In the genomic region with DNA sequence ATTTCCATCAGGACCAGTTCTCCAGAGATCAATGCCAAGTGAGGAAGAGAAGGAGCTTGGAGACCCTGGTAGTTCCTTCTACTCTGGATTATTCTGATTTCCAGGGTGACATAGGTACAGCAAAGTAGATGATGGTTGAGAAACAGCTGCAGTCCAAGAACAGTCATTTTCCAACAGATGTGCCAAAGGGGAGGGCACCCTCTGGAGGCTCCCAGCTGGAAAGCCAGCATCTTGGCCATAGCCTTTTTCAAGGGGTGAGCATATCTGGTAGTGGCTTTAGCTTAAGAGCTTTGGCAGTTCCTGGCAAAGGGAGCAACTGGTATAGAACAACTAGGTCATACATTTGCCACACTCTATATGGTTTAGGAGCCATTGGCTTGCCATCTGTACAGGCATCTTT, we compare ENCODE assay signal across 21 cellular contexts.
A peak's percentile ranks its signal among the peaks of the same experiment; 100 is the strongest.
DNase-seq lines count a peak whose midpoint lies in the region; ATAC-seq and TF ChIP-seq lines count a peak whose summit lies in the region.
"Had no signal": no experiment of that assay in that cellular context is flagged by ENCODE, and none has a peak within 500 bp of the region (broad histone marks: within the 10 kb centered on the region; RNA-seq: fewer than 3 reads in every experiment).

No MANE protein-coding gene starts in this region.

- ATAC-seq in IMR-90 (ENCODE audit: low read depth) = no peak; the same call in 1 of the 2 replicates
- ATAC-seq in mucosa of descending colon = peak; percentile 47
- ATAC-seq in HG03039 (IDR thresholded peaks at IDR 0.05; ENCODE audit: unreplicated experiment) = no peak
- ATAC-seq: left cardiac atrium; stimulated activated naive B cell treated with anti-CD40 and anti-IgM and Interleukin-4, amounts not matched to agents 10 μg/mL and 1 μg/mL and 100 μg/mL, for 72 hours had no signal

- no peak for TF ChIP-seq POLR2A in IMR-90 (IDR thresholded peaks at IDR 0.05; ENCODE audit: low read depth, low read length)

- peaks cover 3% of the 10 kb centered on the region for H3K4me1 Mint-ChIP-seq in endodermal cell
- H3K4me1 Mint-ChIP-seq: B cell; stimulated activated naive B cell treated with anti-CD40 and anti-IgM and Interleukin-4, amounts not matched to agents 10 μg/mL and 1 μg/mL and 100 μg/mL, for 72 hours had no signal

- H3K9me3 ChIP-seq in IMR-90 (ENCODE audit: control insufficient read depth, insufficient read depth, low read length) (0 out of 2 replicates have a peak, but pooled peaks cover 1% of the 10 kb centered on the region), endodermal cell (ENCODE audit: control insufficient read depth, low read length) (peaks cover 9% of the 10 kb centered on the region), mucosa of descending colon (peaks cover 7% of the 10 kb centered on the region)

- CTCF ChIA-PET in IMR-90 (lab: Yijun Ruan, JAX) = interaction anchor here (0.7 to 1.0 kb wide), 3 partner anchors 10 to 678 kb away, joined by 3 read pairs; no protein-coding TSS in a partner anchor

- H2AK9ac ChIP-seq in IMR-90 (replicated peaks; ENCODE audit: low read depth, low read length, poor library complexity) = no peak overlapping the region

- no peaks in the 10 kb centered on the region for H3K27me3 Mint-ChIP-seq in endodermal cell (ENCODE audit: insufficient read depth)

- in situ Hi-C loops in IMR-90 (cut with MboI; ENCODE audit: low sequenced_read_pairs) = no loop called here

- H3K9me3 Mint-ChIP-seq in endodermal cell = peaks cover 2% of the 10 kb centered on the region

- no peak overlapping the region for H3K4ac ChIP-seq in IMR-90 (ENCODE audit: low read depth, low read length)

- peak; percentile 25 for TF ChIP-seq CTCF in AG09319 (IDR thresholded peaks at IDR 0.05; ENCODE audit: low read depth, low read length)
- peak; percentile 23; the same call in 1 of the 2 replicates for TF ChIP-seq CTCF in IMR-90 (conservative IDR thresholded peaks at IDR 0.05; ENCODE audit: low read depth, low read length)
- peak; percentile 33 for TF ChIP-seq CTCF in endodermal cell (conservative IDR thresholded peaks at IDR 0.05)
- TF ChIP-seq CTCF in mucosa of descending colon (IDR thresholded peaks at IDR 0.05) = no peak

- no peak overlapping the region for H2AFZ ChIP-seq in IMR-90 (replicated peaks; ENCODE audit: low read length, poor library complexity)
- H2AFZ ChIP-seq: neural progenitor cell had no signal

- DNase-seq in AG09319 (ENCODE audit: extremely low read depth, low read depth) = no peak
- DNase-seq in IMR-90 = peak; percentile 4
- DNase-seq in endodermal cell = no peak
- peak in 2 of 3 donors; percentile 27 to 29 for DNase-seq in mucosa of descending colon
- no peak for DNase-seq in anterior cingulate cortex (lab: John Stamatoyannopoulos, UW)
- DNase-seq in HuH-7.5 (ENCODE audit: low spot score) = no peak
- no peak for DNase-seq in NCI-H345 (lab: John Stamatoyannopoulos, UW)
- DNase-seq: activated CD4-positive, alpha-beta T cell treated with anti-CD3 and anti-CD28 coated beads, Interleukin-2, amount 50 U/mL, for 1 hour; activated naive CD4-positive, alpha-beta T cell; amygdala; cerebellar nuclear complex; effector memory CD4-positive, alpha-beta T cell; left cardiac atrium; NCI-H1694; stimulated activated CD4-positive, alpha-beta T cell treated with anti-CD3 and anti-CD28 coated beads, Interleukin-15, amount 100 ng/mL, for 24 hours; stimulated activated naive B cell treated with anti-CD40 and anti-IgM and Interleukin-4, amounts not matched to agents 10 μg/mL and 1 μg/mL and 100 μg/mL, for 72 hours; SW 1271; trophoblast cell had no signal

- H3K79me1 ChIP-seq in IMR-90 (ENCODE audit: low read depth in 1 of 2, low read length in 2 of 2) = no peaks in the 10 kb centered on the region

- H3K9ac ChIP-seq in IMR-90 (ENCODE audit: low read depth, low read length) = no peak overlapping the region
- no peak overlapping the region for H3K9ac ChIP-seq in endodermal cell (ENCODE audit: extremely low read depth, low read length, poor library complexity, severe bottlenecking)
- H3K9ac ChIP-seq: neural progenitor cell had no signal

- dilution Hi-C loops in IMR-90 (cut with HindIII; ENCODE audit: low sequenced_read_pairs, unreplicated experiment) = no loop called here

- no peak overlapping the region for H2AK5ac ChIP-seq in IMR-90 (ENCODE audit: low read depth, low read length)

- TF ChIP-seq RAD21 in IMR-90 (IDR thresholded peaks at IDR 0.05; ENCODE audit: low read length) = peak; percentile 37

- H3K27ac ChIP-seq in IMR-90 (ENCODE audit: insufficient read depth, low read length) (no peak overlapping the region), endodermal cell (ENCODE audit: low read depth, low read length) (no peak overlapping the region)
- H3K27ac ChIP-seq: neural progenitor cell had no signal

- no peaks in the 10 kb centered on the region for H4K20me1 ChIP-seq in IMR-90 (ENCODE audit: insufficient read depth, low read length)

- intact Hi-C loops in IMR-90 (cut with micrococcal nuclease) (no loop called here), mucosa of descending colon (cut with DNase I, micrococcal nuclease) (no loop called here)

- H3K14ac ChIP-seq in IMR-90 (replicated peaks; ENCODE audit: low read depth, low read length) = no peak overlapping the region

- POLR2A ChIA-PET in IMR-90 (lab: Charles Lee; ENCODE audit: unreplicated experiment) = no interaction called here

- H2BK120ac ChIP-seq in IMR-90 (ENCODE audit: low read depth, low read length) = no peak overlapping the region

- H3K36me3 Mint-ChIP-seq in endodermal cell (ENCODE audit: low read depth) = no peaks in the 10 kb centered on the region

- H2BK15ac ChIP-seq in IMR-90 (ENCODE audit: low read depth, low read length) = no peak overlapping the region

- no peak overlapping the region for H4K91ac ChIP-seq in IMR-90 (ENCODE audit: insufficient read depth, low read depth, low read length)

- H3K27ac Mint-ChIP-seq in endodermal cell = no peak overlapping the region
- H3K27ac Mint-ChIP-seq: B cell; neural progenitor cell; stimulated activated naive B cell treated with anti-CD40 and anti-IgM and Interleukin-4, amounts not matched to agents 10 μg/mL and 1 μg/mL and 100 μg/mL, for 72 hours had no signal

- H3K27me3 ChIP-seq in IMR-90 (ENCODE audit: control insufficient read depth, insufficient read depth, low read length) = no peaks in the 10 kb centered on the region; the same call in 1 of the 2 replicates
- no peaks in the 10 kb centered on the region for H3K27me3 ChIP-seq in endodermal cell (ENCODE audit: control insufficient read depth, insufficient read depth, low read length, poor library complexity, severe bottlenecking)
- H3K27me3 ChIP-seq: neural progenitor cell had no signal

- no peak overlapping the region for H3K18ac ChIP-seq in IMR-90 (ENCODE audit: low read depth, low read length)

- H3K9me1 ChIP-seq in IMR-90 (ENCODE audit: insufficient read depth, low read length) = no peaks in the 10 kb centered on the region

- H2BK20ac ChIP-seq in IMR-90 (ENCODE audit: low read depth, low read length) = no peak overlapping the region

- no peak overlapping the region for H3K4me3 ChIP-seq in IMR-90 (ENCODE audit: insufficient read depth, low read depth, low read length)
- no peak overlapping the region for H3K4me3 ChIP-seq in endodermal cell (ENCODE audit: low read length)
- H3K4me3 ChIP-seq in mucosa of descending colon = no peak overlapping the region
- H3K4me3 ChIP-seq: neural progenitor cell had no signal

- no TSS peak for BruUV-seq in IMR-90 (replicated peaks; lab: Mats Ljungman, UMichigan)

- H3K4me2 ChIP-seq in IMR-90 (ENCODE audit: low read depth, low read length) = no peak overlapping the region
- H3K4me2 ChIP-seq: neural progenitor cell had no signal

- H3K23ac ChIP-seq in IMR-90 (ENCODE audit: low read depth, low read length) = no peak overlapping the region

- H3K4me3 Mint-ChIP-seq in endodermal cell = no peak overlapping the region
- H3K4me3 Mint-ChIP-seq: B cell; neural progenitor cell; stimulated activated naive B cell treated with anti-CD40 and anti-IgM and Interleukin-4, amounts not matched to agents 10 μg/mL and 1 μg/mL and 100 μg/mL, for 72 hours had no signal

- H3K36me3 ChIP-seq in IMR-90 (ENCODE audit: control insufficient read depth, insufficient read depth, low read length) (no peaks in the 10 kb centered on the region), endodermal cell (ENCODE audit: control insufficient read depth, insufficient read depth, low read length) (no peaks in the 10 kb centered on the region), mucosa of descending colon (ENCODE audit: low read depth) (no peaks in the 10 kb centered on the region)
- H3K36me3 ChIP-seq: neural progenitor cell had no signal

- H4K5ac ChIP-seq in IMR-90 (ENCODE audit: low read depth, low read length) = no peak overlapping the region

- no peak overlapping the region for H4K8ac ChIP-seq in IMR-90 (ENCODE audit: low read depth in 2 of 2, low read length in 2 of 2)

- no peak overlapping the region for H3K56ac ChIP-seq in IMR-90 (ENCODE audit: extremely low read depth, insufficient read depth, low read length)

- no peak overlapping the region for H2BK5ac ChIP-seq in IMR-90 (ENCODE audit: low read depth, low read length, poor library complexity, severe bottlenecking)

- no peaks in the 10 kb centered on the region for H3K4me1 ChIP-seq in IMR-90 (ENCODE audit: control insufficient read depth, insufficient read depth, low read length)
- no peaks in the 10 kb centered on the region for H3K4me1 ChIP-seq in endodermal cell (ENCODE audit: control insufficient read depth, insufficient read depth, low read length)
- H3K4me1 ChIP-seq in mucosa of descending colon (ENCODE audit: low read depth) = no peaks in the 10 kb centered on the region

TF ChIP-seq in IMR-90, 13 proteins besides CTCF, POLR2A, EP300 and RAD21:
- TF ChIP-seq CEBPB (IDR thresholded peaks at IDR 0.05; ENCODE audit: low read depth, low read length) (no peak), SMC3 (IDR thresholded peaks at IDR 0.05; ENCODE audit: low read depth, low read length) (peak; percentile 19; the same call in 1 of the 2 replicates)

Comparison
In these comparisons a context has a peak if more than half of its experiments do, and no peak if none do; other contexts are left out.
1. DNase-seq: peak in IMR-90 (single experiment) and mucosa of descending colon (2 of 3); none in AG09319 (single experiment), endodermal cell (single experiment), anterior cingulate cortex (0 of 58), HuH-7.5 (single experiment) and NCI-H345 (single experiment).